ENCODE assay signal across 9 cellular contexts in genomic region chr16:84832488-84833141, GRCh38. TPM values are rescaled to one million over a fixed set of nuclear protein-coding genes. Genes with fewer than 3 reads are reported as not detected.
DNase-seq lines count a peak whose midpoint lies in the region; ATAC-seq, FAIRE-seq and TF ChIP-seq lines count a peak whose summit lies in the region.
"Had no signal": no experiment of that assay in that cellular context is flagged by ENCODE, and none has a peak within 500 bp of the region (broad histone marks: within the 10 kb centered on the region; RNA-seq: fewer than 3 reads in every experiment).

No MANE protein-coding gene starts in this region.

- peak overlapping the region; percentile 45 for H2AFZ ChIP-seq in osteoblast (ENCODE audit: low read length)

- ATAC-seq in HG03039 (IDR thresholded peaks at IDR 0.05; ENCODE audit: unreplicated experiment) (no peak), HG02973 (IDR thresholded peaks at IDR 0.05; ENCODE audit: unreplicated experiment) (no peak)

- H3K9me3 ChIP-seq in AG04450 (ENCODE audit: control insufficient read depth, insufficient read depth, low read length) (no peaks in the 10 kb centered on the region; the same call in 1 of the 2 replicates), osteoblast (ENCODE audit: low read depth, low read length) (no peaks in the 10 kb centered on the region)

- H3K27me3 ChIP-seq in AG04450 (ENCODE audit: control insufficient read depth, insufficient read depth, low read length) (no peaks in the 10 kb centered on the region), osteoblast (ENCODE audit: insufficient read depth, low read length) (no peaks in the 10 kb centered on the region), H7 (ENCODE audit: control insufficient read depth, insufficient read depth, low read length) (no peaks in the 10 kb centered on the region)

- peak overlapping the region; percentile 45 for H3K4me3 ChIP-seq in AG04450 (ENCODE audit: low read depth, low read length)
- peak overlapping the region; percentile 47 for H3K4me3 ChIP-seq in fibroblast of villous mesenchyme (ENCODE audit: low read depth, low read length)
- H3K4me3 ChIP-seq in osteoblast (ENCODE audit: insufficient read depth, low read length): peak overlapping the region; percentile 60
- no peak overlapping the region for H3K4me3 ChIP-seq in H7 (ENCODE audit: insufficient read depth, low read depth, low read length)

- FAIRE-seq in RCC 7860 (lab: Jason Lieb, UNC): peak; percentile 98

- DNase-seq in AG04450 (ENCODE audit: low read depth, low spot score) (peak; percentile 100), RCC 7860 (ENCODE audit: low spot score) (peak; percentile 99), fibroblast of villous mesenchyme (ENCODE audit: low read depth) (peak; percentile 100), osteoblast (ENCODE audit: insufficient read length, low spot score, missing footprints) (peak; percentile 96), H7 (no peak), DMS53 (lab: John Stamatoyannopoulos, UW) (no peak)
- DNase-seq: activated naive CD8-positive, alpha-beta T cell treated with anti-CD3 and anti-CD28 coated beads, Interleukin-2, amount 10 ng/mL, durations not matched to agents 7 days and 5 days had no signal

- TF ChIP-seq CTCF in AG04450 (IDR thresholded peaks at IDR 0.05; ENCODE audit: low read depth, low read length) (no peak), fibroblast of villous mesenchyme (IDR thresholded peaks at IDR 0.05; ENCODE audit: insufficient read depth, low read depth, low read length) (no peak), osteoblast (IDR thresholded peaks at IDR 0.05; ENCODE audit: extremely low read depth, low read depth, low read length) (no peak)

- peak overlapping the region; percentile 83 for H3K4me2 ChIP-seq in osteoblast (ENCODE audit: insufficient read depth, low read length)

- peak overlapping the region; percentile 100 for H3K27ac ChIP-seq in AG04450 (ENCODE audit: low read depth, low read length)
- H3K27ac ChIP-seq in osteoblast (ENCODE audit: low read depth, low read length): peak overlapping the region; percentile 97

- H3K36me3 ChIP-seq in osteoblast (ENCODE audit: insufficient read depth, low read length) (no peaks in the 10 kb centered on the region), H7 (replicated peaks; ENCODE audit: control insufficient read depth, insufficient read depth, low read length) (no peaks in the 10 kb centered on the region)

- peaks cover 52% of the 10 kb centered on the region for H3K4me1 ChIP-seq in osteoblast (ENCODE audit: insufficient read depth, low read length)

- no peaks in the 10 kb centered on the region for H4K20me1 ChIP-seq in osteoblast (ENCODE audit: insufficient read depth, low read length)

- CTCF ChIA-PET in AG04450 (lab: Charles Lee): interaction anchor here (0.6 to 3.3 kb wide), 7 partner anchors 12 to 138 kb away, joined by 3 to 9 read pairs (median 3); partner anchors contain the start of gene CRISPLD2

- H3K79me2 ChIP-seq in osteoblast (ENCODE audit: insufficient read depth, low read length): no peaks in the 10 kb centered on the region

- POLR2A ChIA-PET in AG04450 (lab: Yijun Ruan, JAX): interaction anchor here (0.7 to 3.3 kb wide), 11 partner anchors 9 to 179 kb away, joined by 3 to 70 read pairs (median 5); partner anchors contain the start of genes CRISPLD2 and ZDHHC7

RNA-seq across cellular contexts. Expression of gene CRISPLD2, which starts 12.8 kb away (rescaled TPM):
- polyA plus RNA-seq in AG04450 (2011; rRNA removed): 91.5 and 103 TPM in 2 replicates
- 186 and 231 TPM in 2 replicates for polyA minus RNA-seq in AG04450 (2011; rRNA and poly(A)+ RNA removed)
- total RNA-seq in fibroblast of villous mesenchyme: 44.0 and 87.3 TPM in 2 replicates
- total RNA-seq in osteoblast: 40.2 and 122 TPM in 2 replicates
- 2.0 and 4.2 TPM in 2 replicates for total RNA-seq in H7 (2014; rRNA removed; shearing (Covaris generic))

Comparison
In these comparisons a context has a peak if more than half of its experiments do, and no peak if none do; other contexts are left out.
1. DNase-seq: peak in AG04450 (single experiment), RCC 7860 (single experiment), fibroblast of villous mesenchyme (single experiment) and osteoblast (single experiment); none in H7 (single experiment) and DMS53 (single experiment).